8 cellular contexts compared by ENCODE assay signal in the genomic region with DNA sequence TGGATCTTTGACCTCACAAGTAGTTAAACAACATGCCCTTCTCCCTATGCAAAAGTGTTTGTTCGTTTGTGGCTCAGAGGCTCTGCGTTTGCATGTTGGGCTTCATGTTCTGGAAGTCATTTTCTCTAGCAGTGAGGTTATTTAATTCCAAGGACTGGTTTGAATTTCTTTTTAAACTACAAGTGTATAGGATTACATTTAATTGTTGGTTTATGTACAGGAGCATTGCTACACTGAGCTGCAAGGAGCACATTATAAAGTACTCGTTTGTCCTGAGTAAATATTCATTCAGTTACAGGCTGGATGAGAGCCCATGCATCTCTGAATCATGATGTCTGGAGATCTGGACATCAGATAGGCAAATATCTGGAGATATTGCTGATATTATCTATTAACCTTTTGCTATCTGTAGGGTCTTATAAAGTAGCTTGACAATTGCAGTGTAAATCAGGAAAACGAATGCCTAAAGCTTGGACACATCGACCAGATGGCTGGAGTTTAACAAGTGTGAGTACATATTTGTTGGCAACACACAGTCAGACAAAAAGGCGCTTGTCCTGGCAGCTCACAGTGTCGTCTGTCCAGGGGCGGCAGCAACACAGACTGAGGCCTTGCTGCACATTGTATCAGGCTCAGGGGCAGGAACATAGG.
DNase-seq lines count a peak whose midpoint lies in the region; ATAC-seq, FAIRE-seq and TF ChIP-seq lines count a peak whose summit lies in the region.

No MANE protein-coding gene starts in this region.

- H3K27me3 Mint-ChIP-seq in HFFc6 (ENCODE audit: insufficient read depth), result no peaks in the 10 kb centered on the region
- no peaks in the 10 kb centered on the region for H3K27me3 Mint-ChIP-seq in memory B cell
- no peaks in the 10 kb centered on the region for H3K27me3 Mint-ChIP-seq in activated T-cell treated with anti-CD3 and anti-CD28 coated beads, Interleukin-2, amount 50 U/mL, for 4 hours (ENCODE audit: low read depth)

- peaks cover 11% of the 10 kb centered on the region; the same call in 1 of the 2 replicates for H3K36me3 Mint-ChIP-seq in HFFc6 (ENCODE audit: low read depth)
- H3K36me3 Mint-ChIP-seq in memory B cell, result no peaks in the 10 kb centered on the region
- no peaks in the 10 kb centered on the region for H3K36me3 Mint-ChIP-seq in activated T-cell treated with anti-CD3 and anti-CD28 coated beads, Interleukin-2, amount 50 U/mL, for 4 hours (ENCODE audit: insufficient read depth)

- peaks cover 28% of the 10 kb centered on the region for H3K4me1 ChIP-seq in ACC112 (ENCODE audit: control insufficient read depth, insufficient read depth, low read length, unreplicated experiment)

- H2AFZ ChIP-seq in ACC112 (ENCODE audit: low read length, unreplicated experiment), result peak overlapping the region; percentile 82

- H3K4me3 ChIP-seq in ACC112 (ENCODE audit: low read depth, low read length) (peak overlapping the region; percentile 28), brain microvascular endothelial cell (ENCODE audit: low read depth, low read length) (no peak overlapping the region)

- H3K36me3 ChIP-seq in ACC112 (ENCODE audit: insufficient read depth, low read length) (no peaks in the 10 kb centered on the region), brain microvascular endothelial cell (replicated peaks) (no peaks in the 10 kb centered on the region)

- H3K27ac Mint-ChIP-seq in HFFc6 (peak overlapping the region; percentile 99), memory B cell (peak overlapping the region; percentile 24)

- H3K4me1 Mint-ChIP-seq in HFFc6 (ENCODE audit: low read depth) (peaks cover 57% of the 10 kb centered on the region), memory B cell (no peaks in the 10 kb centered on the region)
- no peaks in the 10 kb centered on the region for H3K4me1 Mint-ChIP-seq in activated T-cell treated with anti-CD3 and anti-CD28 coated beads, Interleukin-2, amount 50 U/mL, for 4 hours (ENCODE audit: low read depth)

- in situ Hi-C loops in brain microvascular endothelial cell (cut with HindIII; ENCODE audit: low pct_ligation_motif_present, low sequenced_read_pairs), result no loop called here

- H3K27ac ChIP-seq in ACC112 (ENCODE audit: low read depth, low read length) (peak overlapping the region; percentile 91), brain microvascular endothelial cell (peak overlapping the region; percentile 96)

- peak overlapping the region; percentile 74 for H3K4me3 Mint-ChIP-seq in HFFc6
- no peak overlapping the region for H3K4me3 Mint-ChIP-seq in memory B cell
- no peak overlapping the region for H3K4me3 Mint-ChIP-seq in activated T-cell treated with anti-CD3 and anti-CD28 coated beads, Interleukin-2, amount 50 U/mL, for 4 hours

- no peak for TF ChIP-seq CTCF in HFFc6 (IDR thresholded peaks at IDR 0.05)
- TF ChIP-seq CTCF in brain microvascular endothelial cell (IDR thresholded peaks at IDR 0.05; ENCODE audit: low read depth, low read length, missing control alignments), result no peak

- DNase-seq in HFFc6, result peak; percentile 70
- peak; percentile 78 for DNase-seq in brain microvascular endothelial cell
- DNase-seq in memory B cell (ENCODE audit: low spot score in 2 of 2), result no peak
- no peak for DNase-seq in D341Med (ENCODE audit: low spot score)
- DNase-seq in activated T-cell treated with anti-CD3 and anti-CD28 coated beads, Interleukin-2, amount 50 U/mL, for 4 hours, result no peak
- no peak for DNase-seq in HTR-8/SVneo (ENCODE audit: insufficient read length, low spot score)

- no peak for ATAC-seq in memory B cell (ENCODE audit: low read depth)
- ATAC-seq in HG02610 (IDR thresholded peaks at IDR 0.05; ENCODE audit: unreplicated experiment), result no peak
- ATAC-seq in activated T-cell treated with anti-CD3 and anti-CD28 coated beads, Interleukin-2, amount 50 U/mL, for 4 hours, result no peak

- no peaks in the 10 kb centered on the region for H3K9me3 Mint-ChIP-seq in HFFc6
- H3K9me3 Mint-ChIP-seq in memory B cell, result no peaks in the 10 kb centered on the region
- no peaks in the 10 kb centered on the region for H3K9me3 Mint-ChIP-seq in activated T-cell treated with anti-CD3 and anti-CD28 coated beads, Interleukin-2, amount 50 U/mL, for 4 hours

- H3K27me3 ChIP-seq in ACC112 (ENCODE audit: insufficient read depth, low read length), result no peaks in the 10 kb centered on the region
- H3K27me3 ChIP-seq in brain microvascular endothelial cell (replicated peaks), result no peaks in the 10 kb centered on the region

- FAIRE-seq in HTR-8/SVneo (lab: Jason Lieb, UNC), result no peak

- H3K79me2 ChIP-seq in ACC112 (ENCODE audit: control insufficient read depth, insufficient read depth, low read length, unreplicated experiment), result no peaks in the 10 kb centered on the region

Comparison
In these comparisons a context has a peak if more than half of its experiments do, and no peak if none do; other contexts are left out.
1. DNase-seq: peak in HFFc6 (single experiment) and brain microvascular endothelial cell (single experiment); none in memory B cell (0 of 2), D341Med (single experiment), activated T-cell treated with anti-CD3 and anti-CD28 coated beads, Interleukin-2, amount 50 U/mL, for 4 hours (single experiment) and HTR-8/SVneo (single experiment).